ENCODE assay signal across 1 cellular context in the genomic region with DNA sequence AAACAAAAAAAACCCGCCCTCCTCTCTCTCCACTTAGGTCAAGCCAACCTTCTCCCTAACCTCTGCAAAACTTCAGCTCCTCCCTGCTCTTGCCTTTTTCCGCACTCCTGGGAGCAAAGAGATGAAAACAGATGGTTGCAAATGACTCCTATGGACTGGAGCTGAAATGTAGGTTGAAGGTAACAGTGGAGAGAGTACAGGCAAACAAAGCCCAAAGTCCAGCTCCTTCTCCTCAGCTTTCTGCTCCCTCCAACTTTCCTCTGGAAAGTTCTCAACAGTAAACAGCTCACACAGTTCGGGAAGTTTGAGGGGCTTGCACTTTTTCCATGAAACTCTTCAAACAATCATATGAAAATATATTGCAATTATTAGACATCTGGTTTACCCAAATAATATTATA.
TF ChIP-seq lines count a peak whose summit lies in the region.

No MANE protein-coding gene starts in this region.

TF ChIP-seq in SK-N-SH, 30 proteins besides CTCF, POLR2A, EP300 and RAD21 (continued from another document):
- TF ChIP-seq, protein P1, sequence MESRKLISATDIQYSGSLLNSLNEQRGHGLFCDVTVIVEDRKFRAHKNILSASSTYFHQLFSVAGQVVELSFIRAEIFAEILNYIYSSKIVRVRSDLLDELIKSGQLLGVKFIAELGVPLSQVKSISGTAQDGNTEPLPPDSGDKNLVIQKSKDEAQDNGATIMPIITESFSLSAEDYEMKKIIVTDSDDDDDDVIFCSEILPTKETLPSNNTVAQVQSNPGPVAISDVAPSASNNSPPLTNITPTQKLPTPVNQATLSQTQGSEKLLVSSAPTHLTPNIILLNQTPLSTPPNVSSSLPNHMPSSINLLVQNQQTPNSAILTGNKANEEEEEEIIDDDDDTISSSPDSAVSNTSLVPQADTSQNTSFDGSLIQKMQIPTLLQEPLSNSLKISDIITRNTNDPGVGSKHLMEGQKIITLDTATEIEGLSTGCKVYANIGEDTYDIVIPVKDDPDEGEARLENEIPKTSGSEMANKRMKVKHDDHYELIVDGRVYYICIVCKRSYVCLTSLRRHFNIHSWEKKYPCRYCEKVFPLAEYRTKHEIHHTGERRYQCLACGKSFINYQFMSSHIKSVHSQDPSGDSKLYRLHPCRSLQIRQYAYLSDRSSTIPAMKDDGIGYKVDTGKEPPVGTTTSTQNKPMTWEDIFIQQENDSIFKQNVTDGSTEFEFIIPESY (IDR thresholded peaks at IDR 0.05; ENCODE audit: borderline replicate concordance, low read depth) = no peak
- no peak for TF ChIP-seq ELF1 (IDR thresholded peaks at IDR 0.05)
- TF ChIP-seq, protein P2, sequence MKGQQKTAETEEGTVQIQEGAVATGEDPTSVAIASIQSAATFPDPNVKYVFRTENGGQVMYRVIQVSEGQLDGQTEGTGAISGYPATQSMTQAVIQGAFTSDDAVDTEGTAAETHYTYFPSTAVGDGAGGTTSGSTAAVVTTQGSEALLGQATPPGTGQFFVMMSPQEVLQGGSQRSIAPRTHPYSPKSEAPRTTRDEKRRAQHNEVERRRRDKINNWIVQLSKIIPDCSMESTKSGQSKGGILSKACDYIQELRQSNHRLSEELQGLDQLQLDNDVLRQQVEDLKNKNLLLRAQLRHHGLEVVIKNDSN (IDR thresholded peaks at IDR 0.05; ENCODE audit: borderline replicate concordance, low read depth) = no peak
- TF ChIP-seq RCOR1 (IDR thresholded peaks at IDR 0.05; ENCODE audit: low read length) = no peak
